22 cellular contexts compared by ENCODE assay signal in the genomic region with DNA sequence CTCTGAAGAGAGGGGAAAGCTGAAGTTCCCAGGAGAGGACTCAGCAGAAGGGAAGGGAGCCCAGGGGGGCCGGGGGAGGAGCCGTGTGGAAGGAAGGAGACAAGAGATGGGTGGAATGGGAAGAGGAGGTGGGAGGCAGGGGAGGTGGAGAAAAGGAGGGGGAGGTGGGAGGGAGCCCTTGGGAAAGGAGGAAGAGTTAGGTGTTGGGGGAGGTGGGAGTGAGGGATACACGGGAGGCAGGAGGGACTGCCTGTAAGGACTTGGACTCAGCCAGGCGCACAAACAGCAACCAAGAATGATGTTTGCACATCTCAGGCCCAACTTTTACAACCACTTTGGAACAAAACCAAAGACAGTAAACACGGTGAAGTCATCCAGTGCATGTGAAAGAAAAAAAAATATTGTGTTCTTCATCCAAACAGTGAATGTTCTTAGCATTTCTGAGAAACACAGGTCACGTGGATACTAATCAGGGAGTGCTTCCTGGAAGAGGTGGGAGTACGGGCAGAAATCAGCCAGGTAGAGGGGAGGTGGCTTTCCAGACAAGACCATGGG. TPM values are rescaled to one million over a fixed set of nuclear protein-coding genes. Genes with fewer than 3 reads are reported as not detected.
DNase-seq lines count a peak whose midpoint lies in the region; ATAC-seq, FAIRE-seq and TF ChIP-seq lines count a peak whose summit lies in the region.
"Had no signal": no experiment of that assay in that cellular context is flagged by ENCODE, and none has a peak within 500 bp of the region (broad histone marks: within the 10 kb centered on the region; RNA-seq: fewer than 3 reads in every experiment).

No MANE protein-coding gene starts in this region.

- ATAC-seq in GM18867 (IDR thresholded peaks at IDR 0.05; ENCODE audit: unreplicated experiment) (no peak), HG03139 (IDR thresholded peaks at IDR 0.05; ENCODE audit: unreplicated experiment) (no peak), GM18519 (IDR thresholded peaks at IDR 0.05; ENCODE audit: low FRiP score, unreplicated experiment) (no peak)
- ATAC-seq: gastrocnemius medialis, right cardiac atrium, Right ventricle myocardium inferior had no signal

- TF ChIP-seq CTCF in foreskin fibroblast (IDR thresholded peaks at IDR 0.05; ENCODE audit: low read depth, low read length) = no peak

- no peak overlapping the region for H3K4me3 ChIP-seq in foreskin fibroblast (ENCODE audit: low read depth in 1 of 2, low read length in 2 of 2)
- H3K4me3 ChIP-seq in skeletal muscle cell (ENCODE audit: low read depth, low read length) = no peak overlapping the region
- H3K4me3 ChIP-seq: gastrocnemius medialis, ovary, upper lobe of left lung had no signal

- no peak for FAIRE-seq in frontal cortex (lab: Jason Lieb, UNC)

- DNase-seq in EH (ENCODE audit: low read depth) (peak; percentile 53), M059J (ENCODE audit: low read depth) (peak; percentile 29), foreskin fibroblast (peak; percentile 50 to 71), skeletal muscle cell (ENCODE audit: low read depth) (peak; percentile 37), frontal cortex (ENCODE audit: low spot score in 2 of 2) (no peak)
- DNase-seq: activated CD4-positive, alpha-beta memory T cell treated with anti-CD3 and anti-CD28 coated beads for 36 hours; activated CD4-positive, CD25-positive, alpha-beta regulatory T cell; gastrocnemius medialis; Karpas-422; naive B cell; NCI-H1048; NCI-H187 treated with DMSO at 0.1 percent for 48 hours; NCI-H69; ovary; stimulated activated CD4-positive, alpha-beta T cell treated with anti-CD3 and anti-CD28 coated beads, Interleukin-15, amount 100 ng/mL, for 24 hours; T1000; upper lobe of left lung had no signal

RNA-seq across cellular contexts. Expression of a gene that starts 17.4 kb away (rescaled TPM):
- total RNA-seq in M059J (2014; rRNA removed; shearing (Covaris generic)) = 46.5 and 60.4 TPM in 2 replicates
- total RNA-seq in frontal cortex = 97.8 TPM

RNA-seq across cellular contexts. Expression of a gene that starts 38.3 kb away (rescaled TPM):
- total RNA-seq in M059J (2014; rRNA removed; shearing (Covaris generic)) = 881 and 940 TPM in 2 replicates
- total RNA-seq in frontal cortex = 124 TPM

RNA-seq across cellular contexts. Expression of a gene that starts 38.7 kb away (rescaled TPM):
- total RNA-seq in M059J (2014; rRNA removed; shearing (Covaris generic)) = 7.8 and 15.1 TPM in 2 replicates
- total RNA-seq in frontal cortex = 86.0 TPM

RNA-seq across cellular contexts. Expression of a gene that starts 39.2 kb away (rescaled TPM):
- total RNA-seq in M059J (2014; rRNA removed; shearing (Covaris generic)) = 11.7 and 12.4 TPM in 2 replicates
- total RNA-seq in frontal cortex = 6.5 TPM

Comparison
In these comparisons a context has a peak if more than half of its experiments do, and no peak if none do; other contexts are left out.
1. DNase-seq: peak in EH (single experiment), M059J (single experiment), foreskin fibroblast (2 of 2) and skeletal muscle cell (single experiment); none in frontal cortex (0 of 2).